30 cellular contexts compared by ENCODE assay signal in the genomic region with DNA sequence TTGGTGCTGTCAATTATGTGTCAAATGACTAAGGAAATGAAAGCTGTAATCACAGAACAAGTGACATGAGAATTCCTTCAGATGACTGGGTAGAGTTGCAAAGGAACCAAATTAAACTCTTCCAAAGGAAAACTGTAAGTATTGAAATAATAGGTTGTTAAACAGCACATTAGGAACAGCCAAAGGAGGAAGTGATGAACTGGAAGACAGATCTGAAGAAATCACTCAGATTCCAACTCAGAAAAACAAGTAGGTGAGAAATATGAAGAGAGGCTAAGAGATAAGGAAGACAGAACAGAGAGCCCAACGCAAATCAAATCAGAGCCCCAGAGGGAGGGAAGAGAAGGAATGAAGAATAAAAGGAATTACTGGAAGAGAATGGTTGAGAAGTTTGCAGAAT. TPM values are rescaled to one million over a fixed set of nuclear protein-coding genes. Genes with fewer than 3 reads are reported as not detected.
"Had no signal": no experiment of that assay in that cellular context is flagged by ENCODE, and none has a peak within 500 bp of the region (broad histone marks: within the 10 kb centered on the region; RNA-seq: fewer than 3 reads in every experiment).

No MANE protein-coding gene starts in this region.

- ATAC-seq: natural killer cell; psoas muscle; right cardiac atrium; right lobe of liver; stimulated activated effector memory CD8-positive, alpha-beta T cell treated with anti-CD3 and anti-CD28 coated beads, Interleukin-12 subunit alpha, Interleukin-12 subunit beta, amount 100 ng/mL, for 72 hours; stimulated activated naive B cell treated with anti-CD40 and anti-IgM and Interleukin-4, amounts not matched to agents 10 μg/mL and 1 μg/mL and 100 μg/mL, for 72 hours had no signal

- H3K27ac ChIP-seq: neural progenitor cell, ovary, parathyroid adenoma, psoas muscle, right lobe of liver, sigmoid colon, stomach, thoracic aorta, thyroid gland, tibial nerve, upper lobe of left lung, vagina had no signal

- H3K27ac Mint-ChIP-seq: natural killer cell; nephron; neural progenitor cell; progenitor cell of endocrine pancreas; stimulated activated effector memory CD8-positive, alpha-beta T cell treated with anti-CD3 and anti-CD28 coated beads, Interleukin-12 subunit alpha, Interleukin-12 subunit beta, amount 100 ng/mL, for 72 hours; stimulated activated naive B cell treated with anti-CD40 and anti-IgM and Interleukin-4, amounts not matched to agents 10 μg/mL and 1 μg/mL and 100 μg/mL, for 72 hours had no signal

- H3K4me3 ChIP-seq: neural progenitor cell, ovary, psoas muscle, right lobe of liver, sigmoid colon, stomach, thoracic aorta, thyroid gland, tibial nerve, upper lobe of left lung, vagina had no signal

- H3K27me3 Mint-ChIP-seq: progenitor cell of endocrine pancreas; stimulated activated naive B cell treated with anti-CD40 and anti-IgM and Interleukin-4, amounts not matched to agents 10 μg/mL and 1 μg/mL and 100 μg/mL, for 72 hours had no signal

- H3K4me1 Mint-ChIP-seq: natural killer cell; nephron; neural progenitor cell; stimulated activated effector memory CD8-positive, alpha-beta T cell treated with anti-CD3 and anti-CD28 coated beads, Interleukin-12 subunit alpha, Interleukin-12 subunit beta, amount 100 ng/mL, for 72 hours had no signal

- H3K36me3 ChIP-seq: ovary had no signal

- H3K27me3 ChIP-seq: neural progenitor cell, ovary, right lobe of liver, sigmoid colon, stomach, thyroid gland, tibial nerve, upper lobe of left lung, vagina had no signal

- H3K9me3 ChIP-seq: ovary, right lobe of liver, sigmoid colon, thoracic aorta, thyroid gland, upper lobe of left lung, vagina had no signal

- H3K79me2 ChIP-seq: parathyroid adenoma had no signal

- H2AFZ ChIP-seq: neural progenitor cell, parathyroid adenoma had no signal

- DNase-seq: natural killer cell; occipital lobe; ovary; posterior cingulate gyrus; psoas muscle; right lobe of liver; sigmoid colon; small intestine; stimulated activated CD4-positive, alpha-beta T cell treated with anti-CD3 and anti-CD28 coated beads, Interleukin-15, amount 100 ng/mL, for 24 hours; stimulated activated CD4-positive, alpha-beta T cell treated with anti-CD3 and anti-CD28 coated beads, Interleukin-2, amount 100 ng/mL, for 24 hours; stimulated activated CD4-positive, alpha-beta T cell treated with anti-CD3 and anti-CD28 coated beads, Interleukin-2, amount 100 ng/mL, for 48 hours; stimulated activated CD4-positive, alpha-beta T cell treated with anti-CD3 and anti-CD28 coated beads, Interleukin-4, amount 100 ng/mL, for 24 hours; stimulated activated naive B cell treated with anti-CD40 and anti-IgM and Interleukin-4, amounts not matched to agents 10 μg/mL and 1 μg/mL and 100 μg/mL, for 72 hours; stimulated activated naive CD4-positive, alpha-beta T cell treated with Interleukin-2 at 50 U/mL for 16 hours; stomach; thyroid gland; trophoblast cell; upper lobe of left lung had no signal

- H3K4me2 ChIP-seq: neural progenitor cell had no signal

- H3K9ac ChIP-seq: neural progenitor cell, parathyroid adenoma had no signal

- H3K4me3 Mint-ChIP-seq: natural killer cell; nephron; neural progenitor cell; stimulated activated effector memory CD8-positive, alpha-beta T cell treated with anti-CD3 and anti-CD28 coated beads, Interleukin-12 subunit alpha, Interleukin-12 subunit beta, amount 100 ng/mL, for 72 hours; stimulated activated naive B cell treated with anti-CD40 and anti-IgM and Interleukin-4, amounts not matched to agents 10 μg/mL and 1 μg/mL and 100 μg/mL, for 72 hours had no signal

- H3K4me1 ChIP-seq: parathyroid adenoma, psoas muscle, right lobe of liver, thyroid gland, tibial nerve, upper lobe of left lung, vagina had no signal

- FAIRE-seq: small intestine, urothelium cell line had no signal

RNA-seq across cellular contexts. Expression of a gene that starts 47.2 kb away (rescaled TPM):
- total RNA-seq: occipital lobe, sigmoid colon, skeletal muscle tissue, temporal lobe, vagina had no signal
